ENCODE assay signal across 20 cellular contexts in the genomic region with DNA sequence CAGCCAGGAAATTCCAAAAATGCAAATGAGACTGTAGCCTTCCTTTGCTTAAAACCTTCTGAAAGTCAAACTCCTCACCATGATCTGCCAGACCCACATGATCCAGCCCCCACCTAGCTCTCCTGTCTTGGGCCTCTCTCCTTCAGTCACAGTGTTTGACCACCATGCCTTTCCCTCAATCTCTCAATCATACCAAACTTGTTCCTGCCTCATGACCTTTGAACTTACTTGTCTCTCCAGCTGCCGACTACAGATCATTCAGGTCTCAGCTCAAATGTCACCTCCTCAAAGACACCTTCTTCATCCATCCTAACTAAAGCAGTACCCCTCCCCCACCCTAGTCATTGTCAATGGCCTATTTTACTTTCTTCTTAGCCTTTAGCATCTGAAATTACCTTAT.
"Had no signal": no experiment of that assay in that cellular context is flagged by ENCODE, and none has a peak within 500 bp of the region (broad histone marks: within the 10 kb centered on the region; RNA-seq: fewer than 3 reads in every experiment).

No MANE protein-coding gene starts in this region.

- H3K36me3 ChIP-seq: left lung, neural progenitor cell, stomach, upper lobe of right lung had no signal

- DNase-seq: activated B cell treated with CpG ODN at 0.5 μM for 24 hours; activated CD4-positive, alpha-beta memory T cell treated with anti-CD3 and anti-CD28 coated beads, Interleukin-2, amount 10 ng/mL, durations not matched to agents 7 days and 5 days; activated CD4-positive, alpha-beta T cell treated with anti-CD3 and anti-CD28 coated beads for 4 hours; activated naive CD4-positive, alpha-beta T cell treated with anti-CD3 and anti-CD28 coated beads for 36 hours; activated T-cell treated with anti-CD3 and anti-CD28 coated beads, Interleukin-2, amount 50 U/mL, for 24 hours; body of pancreas; erythroblast; foreskin melanocyte; glutamatergic neuron; left lung; mammary epithelial cell; psoas muscle; right cardiac atrium; stimulated activated CD4-positive, alpha-beta T cell treated with anti-CD3 and anti-CD28 coated beads, Interleukin-2, amount 100 ng/mL, for 24 hours; stomach; T-helper 1 cell; T-helper 9 cell; upper lobe of right lung had no signal

- H3K4me3 Mint-ChIP-seq: activated B cell treated with CpG ODN at 0.5 μM for 24 hours; activated CD4-positive, alpha-beta memory T cell treated with anti-CD3 and anti-CD28 coated beads, Interleukin-2, amount 10 ng/mL, durations not matched to agents 7 days and 5 days; activated naive CD4-positive, alpha-beta T cell treated with anti-CD3 and anti-CD28 coated beads for 36 hours; activated T-cell treated with anti-CD3 and anti-CD28 coated beads, Interleukin-2, amount 50 U/mL, for 24 hours; neural progenitor cell had no signal

- H3K4me2 ChIP-seq: neural progenitor cell had no signal

- H3K4me1 ChIP-seq: upper lobe of right lung had no signal

- H3K9ac ChIP-seq: neural progenitor cell had no signal

- ATAC-seq: body of pancreas, left lung, psoas muscle, right cardiac atrium, upper lobe of right lung had no signal

- H3K27ac Mint-ChIP-seq: activated B cell treated with CpG ODN at 0.5 μM for 24 hours; activated CD4-positive, alpha-beta memory T cell treated with anti-CD3 and anti-CD28 coated beads, Interleukin-2, amount 10 ng/mL, durations not matched to agents 7 days and 5 days; activated naive CD4-positive, alpha-beta T cell treated with anti-CD3 and anti-CD28 coated beads for 36 hours; activated T-cell treated with anti-CD3 and anti-CD28 coated beads, Interleukin-2, amount 50 U/mL, for 24 hours; activated T-helper 2 cell treated with anti-CD3 and anti-CD28 coated beads, Interferon-gamma antibody, Interleukin-2, Interleukin-4, amounts not matched to agents 10 μg/mL and 5 μg/mL and 100 μg/mL, durations not matched to agents 14 hours and 24 hours and 36 hours; neural progenitor cell had no signal

- H2AFZ ChIP-seq: neural progenitor cell had no signal

- H3K27me3 ChIP-seq: body of pancreas, left lung, neural progenitor cell, stomach, upper lobe of right lung had no signal

- H3K4me3 ChIP-seq: body of pancreas, left lung, neural progenitor cell, psoas muscle, stomach, upper lobe of right lung had no signal

- H3K27ac ChIP-seq: body of pancreas, left lung, neural progenitor cell, psoas muscle, stomach, upper lobe of right lung had no signal

- H3K36me3 Mint-ChIP-seq: neural progenitor cell had no signal

- H3K27me3 Mint-ChIP-seq: activated B cell treated with CpG ODN at 0.5 μM for 24 hours; activated T-cell treated with anti-CD3 and anti-CD28 coated beads, Interleukin-2, amount 50 U/mL, for 24 hours had no signal

- H3K9me3 ChIP-seq: body of pancreas, left lung, psoas muscle, stomach, upper lobe of right lung had no signal

- H3K9me3 Mint-ChIP-seq: activated B cell treated with CpG ODN at 0.5 μM for 24 hours; activated CD4-positive, alpha-beta memory T cell treated with anti-CD3 and anti-CD28 coated beads, Interleukin-2, amount 10 ng/mL, durations not matched to agents 7 days and 5 days; activated naive CD4-positive, alpha-beta T cell treated with anti-CD3 and anti-CD28 coated beads for 36 hours; activated T-cell treated with anti-CD3 and anti-CD28 coated beads, Interleukin-2, amount 50 U/mL, for 24 hours; activated T-helper 2 cell treated with anti-CD3 and anti-CD28 coated beads, Interferon-gamma antibody, Interleukin-2, Interleukin-4, amounts not matched to agents 10 μg/mL and 5 μg/mL and 100 μg/mL, durations not matched to agents 14 hours and 24 hours and 36 hours; neural progenitor cell had no signal
